In genomic region chr4:86831262-86832090, GRCh38 we compare ENCODE assay signal across 10 cellular contexts. TPM values are rescaled to one million over a fixed set of nuclear protein-coding genes. Genes with fewer than 3 reads are reported as not detected.
DNase-seq lines count a peak whose midpoint lies in the region; TF ChIP-seq lines count a peak whose summit lies in the region.
"Had no signal": no experiment of that assay in that cellular context is flagged by ENCODE, and none has a peak within 500 bp of the region (broad histone marks: within the 10 kb centered on the region; RNA-seq: fewer than 3 reads in every experiment).

No MANE protein-coding gene starts in this region.

- intact Hi-C loops in activated CD4-positive, alpha-beta memory T cell treated with anti-CD3 and anti-CD28 coated beads for 36 hours (cut with micrococcal nuclease): no loop called here

- DNase-seq in Caki2 (ENCODE audit: low read depth) (peak; percentile 14), LoVo (ENCODE audit: low spot score) (peak; percentile 73), brain microvascular endothelial cell (peak; percentile 86), NCI-H82 treated with DMSO at 0.1 percent for 48 hours (lab: John Stamatoyannopoulos, UW; ENCODE audit: unreplicated experiment) (no peak), HUDEP-2 (lab: John Stamatoyannopoulos, UW; ENCODE audit: unreplicated experiment in 76 of 76) (no peak)
- no peak for DNase-seq in stimulated activated CD4-positive, alpha-beta T cell treated with anti-CD3 and anti-CD28 coated beads, Interleukin-2, amount 100 ng/mL, for 24 hours
- DNase-seq in activated CD4-positive, alpha-beta memory T cell treated with anti-CD3 and anti-CD28 coated beads for 36 hours: no peak
- DNase-seq: stimulated activated CD4-positive, alpha-beta T cell treated with anti-CD3 and anti-CD28 coated beads, Interleukin-15, amount 100 ng/mL, for 24 hours had no signal

- H3K4me3 ChIP-seq in brain microvascular endothelial cell (ENCODE audit: low read depth, low read length): no peak overlapping the region

- POLR2A ChIA-PET in activated CD4-positive, alpha-beta memory T cell treated with anti-CD3 and anti-CD28 coated beads for 36 hours (lab: Charles Lee): no interaction called here

- peaks cover 10% of the 10 kb centered on the region for H3K4me1 Mint-ChIP-seq in nephron
- no peaks in the 10 kb centered on the region for H3K4me1 Mint-ChIP-seq in activated CD4-positive, alpha-beta memory T cell treated with anti-CD3 and anti-CD28 coated beads for 36 hours (ENCODE audit: low read depth)

- peak overlapping the region; percentile 29 to 59 (median 56) for H3K27ac Mint-ChIP-seq in nephron
- no peak overlapping the region for H3K27ac Mint-ChIP-seq in activated CD4-positive, alpha-beta memory T cell treated with anti-CD3 and anti-CD28 coated beads for 36 hours

- in situ Hi-C loops in Caki2 (cut with HindIII; ENCODE audit: low pct_unique_long_range_greater_than_20kb, low sequenced_read_pairs) (no loop called here), brain microvascular endothelial cell (cut with HindIII; ENCODE audit: low pct_ligation_motif_present, low sequenced_read_pairs) (no loop called here)

- H3K27ac ChIP-seq in brain microvascular endothelial cell: peak overlapping the region; percentile 30
- H3K27ac ChIP-seq: KMS-11 had no signal

- CTCF ChIA-PET in activated CD4-positive, alpha-beta memory T cell treated with anti-CD3 and anti-CD28 coated beads for 36 hours (lab: Charles Lee): no interaction called here

- peaks cover 5% of the 10 kb centered on the region for H3K9me3 Mint-ChIP-seq in nephron
- H3K9me3 Mint-ChIP-seq in activated CD4-positive, alpha-beta memory T cell treated with anti-CD3 and anti-CD28 coated beads for 36 hours: no peaks in the 10 kb centered on the region

- H3K27me3 Mint-ChIP-seq in nephron (ENCODE audit: low read depth): peaks cover 4% of the 10 kb centered on the region
- H3K27me3 Mint-ChIP-seq in activated CD4-positive, alpha-beta memory T cell treated with anti-CD3 and anti-CD28 coated beads for 36 hours: no peaks in the 10 kb centered on the region

- H3K27me3 ChIP-seq in brain microvascular endothelial cell (replicated peaks): no peaks in the 10 kb centered on the region

- no peaks in the 10 kb centered on the region for H3K36me3 ChIP-seq in brain microvascular endothelial cell (replicated peaks)

- no peak for TF ChIP-seq CTCF in brain microvascular endothelial cell (IDR thresholded peaks at IDR 0.05; ENCODE audit: low read depth, low read length, missing control alignments)
- no peak for TF ChIP-seq CTCF in nephron (IDR thresholded peaks at IDR 0.05; ENCODE audit: unreplicated experiment in 3 of 3)

- H3K36me3 Mint-ChIP-seq in nephron (ENCODE audit: low read depth): no peaks in the 10 kb centered on the region
- H3K36me3 Mint-ChIP-seq in activated CD4-positive, alpha-beta memory T cell treated with anti-CD3 and anti-CD28 coated beads for 36 hours: no peaks in the 10 kb centered on the region

- H3K4me3 Mint-ChIP-seq in nephron: no peak overlapping the region
- H3K4me3 Mint-ChIP-seq in activated CD4-positive, alpha-beta memory T cell treated with anti-CD3 and anti-CD28 coated beads for 36 hours: no peak overlapping the region

RNA-seq across cellular contexts. Expression of gene SLC10A6, which starts 17.7 kb away (rescaled TPM):
- not detected in 2 replicates for total RNA-seq in Caki2 (2014; rRNA removed; shearing (Covaris generic); ENCODE audit: low replicate concordance)
- not detected for total RNA-seq in activated CD4-positive, alpha-beta memory T cell treated with anti-CD3 and anti-CD28 coated beads for 36 hours

Comparison
In these comparisons a context has a peak if more than half of its experiments do, and no peak if none do; other contexts are left out.
1. DNase-seq: peak in Caki2 (single experiment), LoVo (single experiment) and brain microvascular endothelial cell (single experiment); none in stimulated activated CD4-positive, alpha-beta T cell treated with anti-CD3 and anti-CD28 coated beads, Interleukin-2, amount 100 ng/mL, for 24 hours (0 of 2), NCI-H82 treated with DMSO at 0.1 percent for 48 hours (single experiment), HUDEP-2 (0 of 76) and activated CD4-positive, alpha-beta memory T cell treated with anti-CD3 and anti-CD28 coated beads for 36 hours (single experiment).